7 cellular contexts compared by ENCODE assay signal in the genomic region with DNA sequence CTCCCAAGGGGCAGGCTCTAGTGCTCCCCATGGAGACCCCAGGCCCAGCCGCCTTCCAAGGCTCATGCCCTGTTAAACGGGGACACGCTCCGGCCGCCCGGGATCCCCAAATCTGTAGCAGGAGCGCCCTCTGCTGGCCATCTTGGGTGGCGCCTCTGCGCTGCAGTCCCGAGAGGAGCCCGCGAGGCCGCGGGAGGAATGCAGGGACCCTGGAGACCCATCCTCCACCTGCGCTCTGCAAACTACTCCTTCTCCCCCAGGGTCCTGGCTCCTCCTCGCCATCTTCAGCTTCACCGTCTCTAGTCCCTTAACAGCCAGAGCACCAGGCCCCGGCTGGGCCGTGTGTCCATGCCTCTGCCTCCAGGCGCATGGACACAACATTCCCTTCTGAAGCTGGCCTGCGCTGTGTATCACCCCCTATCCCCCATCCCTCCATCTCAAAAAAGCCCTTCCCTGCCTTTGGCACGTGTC. TPM values are rescaled to one million over a fixed set of nuclear protein-coding genes. Genes with fewer than 3 reads are reported as not detected.
DNase-seq lines count a peak whose midpoint lies in the region; ATAC-seq and TF ChIP-seq lines count a peak whose summit lies in the region.

No MANE protein-coding gene starts in this region.

- no peaks in the 10 kb centered on the region for H3K9me3 Mint-ChIP-seq in T-cell
- no peaks in the 10 kb centered on the region for H3K9me3 Mint-ChIP-seq in activated naive CD8-positive, alpha-beta T cell treated with anti-CD3 and anti-CD28 coated beads, Interleukin-2, amount 50 U/mL, for 24 hours

- peak; percentile 93 for DNase-seq in GM13976 (ENCODE audit: low spot score)
- DNase-seq in NAMALWA (ENCODE audit: low spot score): peak; percentile 89
- peak; percentile 49 to 92 (median 82) for DNase-seq in T-cell
- DNase-seq in activated naive CD8-positive, alpha-beta T cell treated with anti-CD3 and anti-CD28 coated beads, Interleukin-2, amount 50 U/mL, for 24 hours: peak; percentile 95
- peak; percentile 85 to 91 for DNase-seq in heart right ventricle
- DNase-seq in pons (ENCODE audit: low spot score): peak; percentile 70
- peak; percentile 94 for DNase-seq in transverse colon

- WGBS in heart right ventricle, 2 donors: 1% methylated on average over 22 of the region's 22 CpGs
- WGBS in transverse colon (ENCODE audit: low coverage in 1 of 2), 2 donors: 0 to 4% methylated on average over 1 to 8 of the region's 22 CpGs

- intact Hi-C loops in heart right ventricle (cut with DNase I) (loop anchor here (1.0 to 10.0 kb wide), 12 partner anchors 15 to 846 kb away; a partner anchor contains a TSS), transverse colon (cut with DNase I; ENCODE audit: low total_unique reads) (loop anchor here (5.0 kb wide), 1 partner anchor 101 kb away; no protein-coding TSS in a partner anchor)

- H3K36me3 ChIP-seq in heart right ventricle: no peaks in the 10 kb centered on the region
- no peaks in the 10 kb centered on the region for H3K36me3 ChIP-seq in transverse colon

- H3K27me3 ChIP-seq in heart right ventricle (peaks cover 0 to 7% (median 0%) of the 10 kb centered on the region in 7 donors), transverse colon (no peaks in the 10 kb centered on the region)

- H3K36me3 Mint-ChIP-seq in T-cell: no peaks in the 10 kb centered on the region
- no peaks in the 10 kb centered on the region for H3K36me3 Mint-ChIP-seq in activated naive CD8-positive, alpha-beta T cell treated with anti-CD3 and anti-CD28 coated beads, Interleukin-2, amount 50 U/mL, for 24 hours (ENCODE audit: low read depth)

- H3K4me3 ChIP-seq in heart right ventricle (peak overlapping the region in 9 of 10 donors; percentile 14 to 52 (median 43)), transverse colon (peak overlapping the region in 2 of 4 donors; percentile 35 to 42)

- no peaks in the 10 kb centered on the region for H3K9me3 ChIP-seq in heart right ventricle
- no peaks in the 10 kb centered on the region for H3K9me3 ChIP-seq in transverse colon

- TF ChIP-seq EP300 in transverse colon (IDR thresholded peaks at IDR 0.05; ENCODE audit: low read depth): no peak

- H3K27ac ChIP-seq in heart right ventricle: peak overlapping the region in 3 of 10 donors; percentile 11 to 28 (median 21)
- peak overlapping the region; percentile 70 to 95 (median 80) for H3K27ac ChIP-seq in transverse colon

- POLR2A ChIA-PET in T-cell (lab: Charles Lee): no interaction called here

- H3K4me3 Mint-ChIP-seq in T-cell: peak overlapping the region in 2 of 3 donors; percentile 74 to 75
- H3K4me3 Mint-ChIP-seq in activated naive CD8-positive, alpha-beta T cell treated with anti-CD3 and anti-CD28 coated beads, Interleukin-2, amount 50 U/mL, for 24 hours: peak overlapping the region; percentile 35

- no peak for TF ChIP-seq POLR2A in transverse colon (IDR thresholded peaks at IDR 0.05)

- peak overlapping the region in 1 of 2 donors; percentile 40 for H3K27ac Mint-ChIP-seq in T-cell
- no peak overlapping the region for H3K27ac Mint-ChIP-seq in activated naive CD8-positive, alpha-beta T cell treated with anti-CD3 and anti-CD28 coated beads, Interleukin-2, amount 50 U/mL, for 24 hours

- ATAC-seq in T-cell (replicated peaks in 1 of 4) (peak; percentile 74 to 78 (median 76)), heart right ventricle (peak; percentile 79 to 97 (median 90))
- ATAC-seq in activated naive CD8-positive, alpha-beta T cell treated with anti-CD3 and anti-CD28 coated beads, Interleukin-2, amount 50 U/mL, for 24 hours: peak; percentile 74

- peaks cover 0 to 30% (median 11%) of the 10 kb centered on the region in 9 donors for H3K4me1 ChIP-seq in heart right ventricle
- peaks cover 23 to 49% (median 38%) of the 10 kb centered on the region in 4 donors for H3K4me1 ChIP-seq in transverse colon

- no peaks in the 10 kb centered on the region for H3K27me3 Mint-ChIP-seq in T-cell
- H3K27me3 Mint-ChIP-seq in activated naive CD8-positive, alpha-beta T cell treated with anti-CD3 and anti-CD28 coated beads, Interleukin-2, amount 50 U/mL, for 24 hours: peaks cover 2% of the 10 kb centered on the region

- peaks cover 9 to 10% (median 9%) of the 10 kb centered on the region in 3 donors for H3K4me1 Mint-ChIP-seq in T-cell
- H3K4me1 Mint-ChIP-seq in activated naive CD8-positive, alpha-beta T cell treated with anti-CD3 and anti-CD28 coated beads, Interleukin-2, amount 50 U/mL, for 24 hours: peaks cover 8% of the 10 kb centered on the region

- TF ChIP-seq CTCF in GM13976 (IDR thresholded peaks at IDR 0.05; ENCODE audit: borderline replicate concordance, control extremely low read depth, extremely low read depth, insufficient read depth, missing control alignments) (peak; percentile 97), heart right ventricle (IDR thresholded peaks at IDR 0.05) (peak; percentile 92 to 97 (median 96)), transverse colon (IDR thresholded peaks at IDR 0.05) (peak; percentile 94 to 99 (median 96))

- CTCF ChIA-PET in T-cell (lab: Charles Lee): interaction anchor here (0.5 to 4.2 kb wide), 22 partner anchors 8 to 1131 kb away, joined by 3 to 103 read pairs (median 6); no protein-coding TSS in a partner anchor

- in situ Hi-C loops in GM13976 (cut with MboI; ENCODE audit: low sequenced_read_pairs, unreplicated experiment): no loop called here
- in situ Hi-C loops in transverse colon (cut with MboI; ENCODE audit: low pct_ligation_motif_present in 1 of 4, low pct_unique_long_range_greater_than_20kb in 1 of 4, low sequenced_read_pairs in 3 of 4): loop anchor here (10.0 to 25.0 kb wide), 3 partner anchors 93 to 743 kb away; no protein-coding TSS in a partner anchor

RNA-seq across cellular contexts. Expression of a gene that starts 23.6 kb away (rescaled TPM):
- not detected for total RNA-seq in T-cell
- total RNA-seq in heart right ventricle: not detected
- under 1 TPM in 1 of 2 donors, not detected in 1; 0.07 TPM for polyA plus RNA-seq in heart right ventricle
- total RNA-seq in transverse colon: 10 to 100 TPM in 1 of 4 donors, not detected in 3; 37.6 TPM

RNA-seq across cellular contexts. Expression of a gene that starts 35.4 kb away (rescaled TPM):
- not detected for total RNA-seq in T-cell
- total RNA-seq in heart right ventricle: under 1 TPM in 1 of 10 donors, not detected in 9; 0.15 TPM
- polyA plus RNA-seq in heart right ventricle: under 1 TPM; 0.12 to 0.44 TPM
- under 1 TPM in 1 of 4 donors, not detected in 3; 0.79 TPM for total RNA-seq in transverse colon

RNA-seq across cellular contexts. Expression of a gene that starts 40.7 kb away (rescaled TPM):
- total RNA-seq in T-cell (1,000 to 10,000 TPM in 2 of 5 donors, 100 to 1,000 TPM in 3; 962 to 2,431 (median 988) TPM), heart right ventricle (1,000 to 10,000 TPM; 1,115 to 1,330 (median 1,284) TPM), transverse colon (100 to 1,000 TPM in 3 of 4 donors, 10 to 100 TPM in 1; 93.3 to 520 (median 241) TPM)
- 1,000 to 10,000 TPM in 1 of 2 donors, 100 to 1,000 TPM in 1; 551 to 1,123 TPM for polyA plus RNA-seq in heart right ventricle
